ENCODE assay signal across 18 cellular contexts in genomic region chr2:86049529-86049928, GRCh38. TPM values are rescaled to one million over a fixed set of nuclear protein-coding genes. Genes with fewer than 3 reads are reported as not detected.
DNase-seq lines count a peak whose midpoint lies in the region; ATAC-seq and TF ChIP-seq lines count a peak whose summit lies in the region.
"Had no signal": no experiment of that assay in that cellular context is flagged by ENCODE, and none has a peak within 500 bp of the region (broad histone marks: within the 10 kb centered on the region; RNA-seq: fewer than 3 reads in every experiment).

No MANE protein-coding gene starts in this region.

- peaks cover 72% of the 10 kb centered on the region for H3K36me3 Mint-ChIP-seq in endodermal cell (ENCODE audit: low read depth)

- WGBS in endodermal cell (ENCODE audit: insufficient coverage in 1 of 2, insufficient read length in 1 of 2), 2 experiments: 95 to 100% methylated on average over 1 of the region's 1 CpG

- H3K27ac ChIP-seq in VCaP (peak overlapping the region; percentile 79), endodermal cell (ENCODE audit: low read depth, low read length) (no peak overlapping the region)
- H3K27ac ChIP-seq: BLaER1 treated with 17β-estradiol and CSF1 and Interleukin-3, amounts not matched to agents 10 nM and 100 nM had no signal

- no peak overlapping the region for H3K9ac ChIP-seq in endodermal cell (ENCODE audit: extremely low read depth, low read length, poor library complexity, severe bottlenecking)
- H3K9ac ChIP-seq: BLaER1 treated with 17β-estradiol and CSF1 and Interleukin-3, amounts not matched to agents 10 nM and 100 nM had no signal

- no peak for TF ChIP-seq CTCF in VCaP (conservative IDR thresholded peaks at IDR 0.05)
- no peak for TF ChIP-seq CTCF in endodermal cell (conservative IDR thresholded peaks at IDR 0.05)

- intact Hi-C loops in posterior vena cava (cut with DNase I): no loop called here

- ATAC-seq in GM21515 (IDR thresholded peaks at IDR 0.05; ENCODE audit: unreplicated experiment) (no peak), HG03175 (IDR thresholded peaks at IDR 0.05; ENCODE audit: unreplicated experiment) (no peak)
- ATAC-seq: CD8-positive, alpha-beta T cell; GM12878 had no signal

- no peaks in the 10 kb centered on the region for H3K9me3 Mint-ChIP-seq in endodermal cell
- H3K9me3 Mint-ChIP-seq: CD8-positive, alpha-beta T cell; H9 had no signal

- no peak overlapping the region for H3K27ac Mint-ChIP-seq in endodermal cell
- H3K27ac Mint-ChIP-seq: B cell; CD8-positive, alpha-beta T cell; H9 had no signal

- H3K4me3 ChIP-seq in endodermal cell (ENCODE audit: low read length): no peak overlapping the region
- H3K4me3 ChIP-seq: BLaER1 treated with 17β-estradiol and CSF1 and Interleukin-3, amounts not matched to agents 10 nM and 100 nM; GM12878 had no signal

- DNase-seq in activated effector memory CD4-positive, alpha-beta T cell treated with anti-CD3 and anti-CD28 coated beads, Interleukin-2, amount 50 U/mL, for 16 hours: peak; percentile 13
- no peak for DNase-seq in activated effector memory CD4-positive, alpha-beta T cell treated with Interleukin-2 at 50 U/mL for 16 hours
- DNase-seq in endodermal cell (peak; percentile 24), posterior vena cava (ENCODE audit: low spot score) (peak; percentile 37), DMS 273 (lab: John Stamatoyannopoulos, UW; ENCODE audit: unreplicated experiment) (no peak)
- DNase-seq: Calu3, DMS 273 treated with DMSO at 0.1 percent for 48 hours, DMS53, DND-41, EL had no signal

- H3K27me3 ChIP-seq in endodermal cell (ENCODE audit: control insufficient read depth, insufficient read depth, low read length, poor library complexity, severe bottlenecking): no peaks in the 10 kb centered on the region
- H3K27me3 ChIP-seq: BLaER1 treated with 17β-estradiol and CSF1 and Interleukin-3, amounts not matched to agents 10 nM and 100 nM had no signal

- H3K9me3 ChIP-seq in endodermal cell (ENCODE audit: control insufficient read depth, low read length): no peaks in the 10 kb centered on the region
- H3K9me3 ChIP-seq: BLaER1 treated with 17β-estradiol and CSF1 and Interleukin-3, amounts not matched to agents 10 nM and 100 nM had no signal

- H3K36me3 ChIP-seq in endodermal cell (ENCODE audit: control insufficient read depth, insufficient read depth, low read length): peaks cover 90% of the 10 kb centered on the region

- H3K4me1 Mint-ChIP-seq in endodermal cell: peaks cover 18% of the 10 kb centered on the region
- H3K4me1 Mint-ChIP-seq: B cell, H9 had no signal

- H3K27me3 Mint-ChIP-seq in endodermal cell (ENCODE audit: insufficient read depth): no peaks in the 10 kb centered on the region
- H3K27me3 Mint-ChIP-seq: B cell had no signal

- H3K4me3 Mint-ChIP-seq in endodermal cell: no peak overlapping the region
- H3K4me3 Mint-ChIP-seq: B cell; CD8-positive, alpha-beta T cell; H9 had no signal

- peaks cover 3% of the 10 kb centered on the region for H3K4me1 ChIP-seq in endodermal cell (ENCODE audit: control insufficient read depth, insufficient read depth, low read length)

RNA-seq across cellular contexts. Expression of gene POLR1A, which starts 56.2 kb away (rescaled TPM):
- total RNA-seq in endodermal cell (10 to 100 TPM; 37.9 to 45.5 TPM), posterior vena cava (10 to 100 TPM; 29.8 to 32.3 TPM)
- polyA plus RNA-seq in endodermal cell (2013, experiment 1 of 2): 20.6 TPM
- 19.8 TPM for polyA plus RNA-seq in endodermal cell (2013, experiment 2 of 2)

RNA-seq across cellular contexts. Expression of gene PTCD3, which starts 56.5 kb away (rescaled TPM):
- 100 to 1,000 TPM; 184 to 191 TPM for total RNA-seq in endodermal cell
- polyA plus RNA-seq in endodermal cell (2013, experiment 1 of 2): 149 TPM
- polyA plus RNA-seq in endodermal cell (2013, experiment 2 of 2): 126 TPM
- total RNA-seq in posterior vena cava: 10 to 100 TPM; 50.7 to 58.5 TPM

Comparison
In these comparisons a context has a peak if more than half of its experiments do, and no peak if none do; other contexts are left out.
1. DNase-seq: peak in activated effector memory CD4-positive, alpha-beta T cell treated with anti-CD3 and anti-CD28 coated beads, Interleukin-2, amount 50 U/mL, for 16 hours (single experiment), endodermal cell (single experiment) and posterior vena cava (single experiment); none in activated effector memory CD4-positive, alpha-beta T cell treated with Interleukin-2 at 50 U/mL for 16 hours (single experiment) and DMS 273 (single experiment).